In the genomic region with DNA sequence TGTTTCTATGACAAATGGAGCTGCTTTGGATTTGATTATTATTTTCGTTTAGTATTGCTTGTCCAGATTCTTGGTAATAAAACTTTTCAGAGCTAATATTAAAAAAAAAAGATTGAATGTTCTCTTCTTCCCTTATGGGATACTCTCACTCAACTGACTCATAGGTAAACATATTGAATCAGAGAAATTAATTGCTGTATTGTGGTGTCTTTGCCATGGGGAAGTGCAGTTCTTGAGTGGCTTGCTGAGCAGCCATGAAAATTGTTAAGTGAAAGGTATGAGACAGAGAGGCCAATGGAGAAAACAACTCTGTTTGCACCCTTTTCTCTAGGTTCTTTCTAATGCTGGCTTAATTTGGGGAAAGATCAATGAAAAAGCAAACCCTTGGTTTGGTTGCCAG, we compare ENCODE assay signal across 36 cellular contexts.
DNase-seq lines count a peak whose midpoint lies in the region; ATAC-seq, FAIRE-seq and TF ChIP-seq lines count a peak whose summit lies in the region.
"Had no signal": no experiment of that assay in that cellular context is flagged by ENCODE, and none has a peak within 500 bp of the region (broad histone marks: within the 10 kb centered on the region; RNA-seq: fewer than 3 reads in every experiment).

No MANE protein-coding gene starts in this region.

- no peaks in the 10 kb centered on the region for H3K9me3 ChIP-seq in A549
- H3K9me3 ChIP-seq in OCI-LY1 (ENCODE audit: low read length), result no peaks in the 10 kb centered on the region
- H3K9me3 ChIP-seq: colonic mucosa, right lobe of liver had no signal

- H3K9me2 ChIP-seq in OCI-LY1 (ENCODE audit: low read depth, low read length), result no peaks in the 10 kb centered on the region

- TF ChIP-seq RAD21 in A549 (conservative IDR thresholded peaks at IDR 0.05 in 1 of 2, IDR thresholded peaks at IDR 0.05 in 1 of 2), result no peak

- DNase-seq in A549 (ENCODE audit: low read depth in 1 of 2, low spot score in 1 of 2), result no peak
- peak; percentile 42 for DNase-seq in LHCN-M2 (ENCODE audit: low read depth)
- no peak for DNase-seq in medulla oblongata (ENCODE audit: extremely low spot score)
- no peak for DNase-seq in GM19240 (ENCODE audit: insufficient read length, low spot score)
- no peak for DNase-seq in stimulated activated naive CD4-positive, alpha-beta T cell (lab: John Stamatoyannopoulos, UW)
- DNase-seq: 8988T; activated CD4-positive, alpha-beta T cell treated with anti-CD3 and anti-CD28 coated beads, Interleukin-2, amount 50 U/mL, for 1 hour; activated CD4-positive, CD25-positive, alpha-beta regulatory T cell; activated naive CD8-positive, alpha-beta T cell treated with anti-CD3 and anti-CD28 coated beads, Interleukin-2, amount 50 U/mL, for 24 hours; activated T-cell treated with anti-CD3 and anti-CD28 coated beads, Interleukin-2, amount 50 U/mL, for 4 hours; Calu3; colonic mucosa; DND-41; effector CD4-positive, alpha-beta T cell; immature natural killer cell; MM.1S; naive B cell; NCI-H1436 treated with DMSO at 0.1 percent for 48 hours; NCI-H2081 treated with DMSO at 0.1 percent for 48 hours; NCI-H226; NCI-H526 treated with DMSO at 0.1 percent for 48 hours; posterior cingulate gyrus; right lobe of liver; stimulated activated CD4-positive, alpha-beta T cell treated with anti-CD3 and anti-CD28 coated beads, Interleukin-12 subunit alpha, Interleukin-12 subunit beta, amount 100 ng/mL, for 4 hours; stimulated activated CD4-positive, alpha-beta T cell treated with anti-CD3 and anti-CD28 coated beads, Interleukin-4, amount 100 ng/mL, for 1 hour; T-helper 1 cell had no signal

- peak overlapping the region; percentile 2; the same call in 1 of the 3 replicates for H3K4me2 ChIP-seq in A549
- no peak overlapping the region for H3K4me2 ChIP-seq in OCI-LY1 (ENCODE audit: low read length)

- no peaks in the 10 kb centered on the region for H3K27me3 ChIP-seq in OCI-LY1 (ENCODE audit: insufficient read depth, low read length)
- H3K27me3 ChIP-seq: colonic mucosa, right lobe of liver had no signal

- no peaks in the 10 kb centered on the region for H3K79me2 ChIP-seq in OCI-LY1 (ENCODE audit: insufficient read depth, low read length)

- TF ChIP-seq EP300 in A549 (IDR thresholded peaks at IDR 0.05), result no peak

- H3K36me3 ChIP-seq in OCI-LY1 (ENCODE audit: insufficient read depth, low read length), result no peaks in the 10 kb centered on the region
- H3K36me3 ChIP-seq: colonic mucosa, right lobe of liver had no signal

- TF ChIP-seq CTCF in A549 (IDR thresholded peaks at IDR 0.05) (no peak), OCI-LY1 (IDR thresholded peaks at IDR 0.05; ENCODE audit: low read length) (no peak)

- no peak for TF ChIP-seq POLR2A in A549 (IDR thresholded peaks at IDR 0.05; ENCODE audit: low read length)

- no peaks in the 10 kb centered on the region for H4K20me1 ChIP-seq in OCI-LY1 (ENCODE audit: insufficient read depth, low read length)

- H3K27ac ChIP-seq in A549 (peak overlapping the region; percentile 16 to 69; a peak in 4 of 6 replicates), OCI-LY1 (ENCODE audit: low read depth, low read length, poor library complexity, severe bottlenecking) (no peak overlapping the region)
- H3K27ac ChIP-seq: colonic mucosa, right lobe of liver had no signal

- H3K4me3 ChIP-seq in A549 (no peak overlapping the region), OCI-LY1 (ENCODE audit: low read depth, low read length, poor library complexity, severe bottlenecking) (no peak overlapping the region)
- H3K4me3 ChIP-seq: colonic mucosa, K562, right lobe of liver had no signal

- H3F3A ChIP-seq in OCI-LY1 (ENCODE audit: insufficient read depth, low read length), result no peaks in the 10 kb centered on the region

- CTCF ChIA-PET in A549 (lab: Yijun Ruan, JAX), result no interaction called here

- POLR2A ChIA-PET in A549 (lab: Yijun Ruan, JAX), result no interaction called here

- ATAC-seq in A549, result no peak
- no peak for ATAC-seq in GM18868 (IDR thresholded peaks at IDR 0.05; ENCODE audit: unreplicated experiment)
- ATAC-seq: activated naive CD8-positive, alpha-beta T cell treated with anti-CD3 and anti-CD28 coated beads, Interleukin-2, amount 50 U/mL, for 24 hours; activated T-cell treated with anti-CD3 and anti-CD28 coated beads, Interleukin-2, amount 50 U/mL, for 4 hours; K562; left lobe of liver; right lobe of liver had no signal

- peak overlapping the region; percentile 82; the same call in 1 of the 2 replicates for H2AFZ ChIP-seq in OCI-LY1 (ENCODE audit: low read length)

- H3K4me1 ChIP-seq in A549 (peaks cover 61% of the 10 kb centered on the region), OCI-LY1 (ENCODE audit: insufficient read depth, low read length, severe bottlenecking) (peaks cover 16% of the 10 kb centered on the region)
- H3K4me1 ChIP-seq: right lobe of liver had no signal

- no peak for FAIRE-seq in A549 (lab: Jason Lieb, UNC)
- peak; percentile 21 for FAIRE-seq in islet of Langerhans (lab: Jason Lieb, UNC)
- FAIRE-seq: astrocyte, GM19239, H1, HTR-8/SVneo, K562, TTC549 had no signal

- no peak overlapping the region for H3K9ac ChIP-seq in OCI-LY1 (ENCODE audit: low read length)

- 28% methylated on average over 1 of the region's 1 CpG for WGBS in A549 (ENCODE audit: missing lambda C conversion rate)

TF ChIP-seq in A549, 52 proteins besides CTCF, POLR2A, EP300 and RAD21:
- no peak for TF ChIP-seq ESRRA (IDR thresholded peaks at IDR 0.05; ENCODE audit: borderline replicate concordance, low read length)
- TF ChIP-seq FOSL2 (IDR thresholded peaks at IDR 0.05), result no peak
- TF ChIP-seq FOSL2 (CRISPR knock-in tag; IDR thresholded peaks at IDR 0.05), result peak; percentile 35; the same call in 1 of the 2 replicates
- TF ChIP-seq CBX8 (IDR thresholded peaks at IDR 0.05), result no peak
- TF ChIP-seq ZNF302 (CRISPR knock-in tag; IDR thresholded peaks at IDR 0.05), result no peak
- TF ChIP-seq CHD4 (IDR thresholded peaks at IDR 0.05; ENCODE audit: borderline replicate concordance), result no peak
TF ChIP-seq in A549: peak in this region for 1.
